ENCODE assay signal across 18 cellular contexts in the genomic region with DNA sequence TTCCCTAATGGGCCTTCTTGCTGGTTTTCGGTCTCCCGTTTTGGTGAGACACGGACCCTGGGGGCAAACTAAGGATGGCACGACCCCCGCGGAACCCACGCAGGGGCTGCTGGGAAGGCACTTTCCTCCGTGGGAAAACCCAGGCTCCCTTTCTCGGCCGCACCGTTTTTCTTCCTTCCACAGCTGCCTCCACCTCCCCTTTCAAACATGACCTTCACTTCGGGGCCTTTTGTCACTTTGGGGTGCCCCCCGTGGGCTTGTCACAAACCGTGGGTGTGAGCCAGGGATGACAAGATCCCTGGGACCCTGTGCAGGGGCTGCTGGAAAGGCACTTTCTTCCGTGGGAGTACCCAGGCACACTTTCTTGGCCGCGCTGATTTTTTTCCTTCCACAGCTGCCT.
"Had no signal": no experiment of that assay in that cellular context is flagged by ENCODE, and none has a peak within 500 bp of the region (broad histone marks: within the 10 kb centered on the region; RNA-seq: fewer than 3 reads in every experiment).

No MANE protein-coding gene starts in this region.

- H3K79me2 ChIP-seq: hepatocyte had no signal

- H3K4me3 Mint-ChIP-seq: activated CD4-positive, alpha-beta memory T cell treated with anti-CD3 and anti-CD28 coated beads, Interleukin-2, amount 10 ng/mL, durations not matched to agents 7 days and 5 days; activated naive CD8-positive, alpha-beta T cell treated with anti-CD3 and anti-CD28 coated beads, Interleukin-2, amount 10 ng/mL, durations not matched to agents 7 days and 5 days; activated T-cell treated with anti-CD3 and anti-CD28 coated beads, Interleukin-2, amount 50 U/mL, for 4 hours; brain; central memory CD8-positive, alpha-beta T cell; mesothelial cell of epicardium; neural crest cell; T-helper 17 cell; WTC11 had no signal

- H3K27me3 Mint-ChIP-seq: activated CD4-positive, alpha-beta memory T cell treated with anti-CD3 and anti-CD28 coated beads, Interleukin-2, amount 10 ng/mL, durations not matched to agents 7 days and 5 days; activated naive CD8-positive, alpha-beta T cell treated with anti-CD3 and anti-CD28 coated beads, Interleukin-2, amount 10 ng/mL, durations not matched to agents 7 days and 5 days; brain; T-helper 17 cell had no signal

- H3K4me1 ChIP-seq: esophagus squamous epithelium, tibial artery had no signal

- H3K36me3 Mint-ChIP-seq: activated naive CD8-positive, alpha-beta T cell treated with anti-CD3 and anti-CD28 coated beads, Interleukin-2, amount 10 ng/mL, durations not matched to agents 7 days and 5 days; brain had no signal

- H3K36me3 ChIP-seq: esophagus squamous epithelium, tibial artery had no signal

- H2AFZ ChIP-seq: hepatocyte had no signal

- H3K27me3 ChIP-seq: esophagus squamous epithelium, hepatocyte had no signal

- H3K27ac ChIP-seq: esophagus squamous epithelium, hepatocyte, tibial artery had no signal

- H3K27ac Mint-ChIP-seq: activated CD4-positive, alpha-beta memory T cell treated with anti-CD3 and anti-CD28 coated beads, Interleukin-2, amount 10 ng/mL, durations not matched to agents 7 days and 5 days; activated naive CD8-positive, alpha-beta T cell treated with anti-CD3 and anti-CD28 coated beads, Interleukin-2, amount 10 ng/mL, durations not matched to agents 7 days and 5 days; brain; mesothelial cell of epicardium; T-helper 17 cell; WTC11 had no signal

- H3K4me2 ChIP-seq: hepatocyte had no signal

- H3K9me3 Mint-ChIP-seq: neural crest cell had no signal

- H3K4me3 ChIP-seq: esophagus squamous epithelium, hepatocyte, tibial artery had no signal

- DNase-seq: activated CD4-positive, alpha-beta memory T cell treated with anti-CD3 and anti-CD28 coated beads, Interleukin-2, amount 10 ng/mL, durations not matched to agents 7 days and 5 days; activated CD4-positive, alpha-beta T cell treated with anti-CD3 and anti-CD28 coated beads for 4 hours; activated gamma-delta T cell treated with Interleukin-2 at 50 U/mL for 16 hours; cortex of kidney; effector CD4-positive, alpha-beta T cell; esophagus squamous epithelium; stimulated activated CD4-positive, alpha-beta T cell treated with anti-CD3 and anti-CD28 coated beads, Interleukin-2, amount 100 ng/mL, for 48 hours; stimulated activated naive CD4-positive, alpha-beta T cell; T-helper 17 cell had no signal

- H3K4me1 Mint-ChIP-seq: activated CD4-positive, alpha-beta memory T cell treated with anti-CD3 and anti-CD28 coated beads, Interleukin-2, amount 10 ng/mL, durations not matched to agents 7 days and 5 days; activated naive CD8-positive, alpha-beta T cell treated with anti-CD3 and anti-CD28 coated beads, Interleukin-2, amount 10 ng/mL, durations not matched to agents 7 days and 5 days; brain; central memory CD8-positive, alpha-beta T cell; mesothelial cell of epicardium; neural crest cell; T-helper 17 cell; WTC11 had no signal

- ATAC-seq: activated T-cell treated with anti-CD3 and anti-CD28 coated beads, Interleukin-2, amount 50 U/mL, for 4 hours; T-helper 17 cell; WTC11 had no signal
